ENCODE assay signal across 8 cellular contexts in the genomic region with DNA sequence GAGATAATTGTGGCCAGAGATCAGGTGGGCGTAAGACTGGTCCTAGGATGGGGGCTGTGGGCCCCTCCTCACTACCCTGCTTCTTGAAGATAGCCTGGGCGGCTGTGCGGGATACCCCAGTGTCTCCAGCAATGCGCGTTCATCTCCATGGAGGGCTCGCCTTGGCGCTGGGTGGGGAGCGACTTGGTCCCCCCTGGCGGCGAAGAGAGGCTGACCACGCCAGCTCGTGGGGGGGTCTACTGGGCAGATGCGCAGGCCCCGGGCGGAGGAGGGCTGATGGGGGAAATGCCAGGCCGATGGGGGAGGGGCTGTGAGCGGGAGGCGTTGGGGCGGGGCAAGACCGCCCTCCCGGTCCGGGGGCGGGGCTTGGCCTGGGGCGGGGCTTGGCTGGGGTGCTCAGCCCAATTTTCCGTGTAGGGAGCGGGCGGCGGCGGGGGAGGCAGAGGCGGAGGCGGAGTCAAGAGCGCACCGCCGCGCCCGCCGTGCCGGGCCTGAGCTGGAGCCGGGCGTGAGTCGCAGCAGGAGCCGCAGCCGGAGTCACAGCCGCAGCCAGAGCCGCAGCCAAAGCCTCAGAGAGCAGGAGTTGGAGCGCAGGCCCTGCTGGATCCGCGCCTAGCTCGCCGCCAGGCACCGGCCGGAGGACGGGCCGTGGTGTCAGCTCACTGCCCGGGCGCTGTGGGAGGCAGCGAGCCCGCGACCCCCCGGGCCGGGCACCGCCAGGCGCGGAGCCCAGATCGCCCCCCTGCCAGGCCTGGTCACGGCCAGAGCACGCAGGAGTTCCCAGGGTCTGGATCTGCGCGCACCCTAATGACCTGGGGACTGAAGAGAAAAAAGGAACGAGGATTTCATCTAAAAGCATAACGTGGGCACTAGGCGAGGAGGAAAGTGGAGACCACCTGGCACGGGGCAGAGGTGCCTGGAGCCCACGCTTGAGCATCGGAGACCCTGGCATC. TPM values are rescaled to one million over a fixed set of nuclear protein-coding genes. Genes with fewer than 3 reads are reported as not detected.
DNase-seq lines count a peak whose midpoint lies in the region; ATAC-seq, FAIRE-seq and TF ChIP-seq lines count a peak whose summit lies in the region.

A gene with protein sequence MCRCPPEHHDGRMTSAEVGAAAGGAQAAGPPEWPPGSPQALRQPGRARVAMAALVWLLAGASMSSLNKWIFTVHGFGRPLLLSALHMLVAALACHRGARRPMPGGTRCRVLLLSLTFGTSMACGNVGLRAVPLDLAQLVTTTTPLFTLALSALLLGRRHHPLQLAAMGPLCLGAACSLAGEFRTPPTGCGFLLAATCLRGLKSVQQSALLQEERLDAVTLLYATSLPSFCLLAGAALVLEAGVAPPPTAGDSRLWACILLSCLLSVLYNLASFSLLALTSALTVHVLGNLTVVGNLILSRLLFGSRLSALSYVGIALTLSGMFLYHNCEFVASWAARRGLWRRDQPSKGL (plus strand): TSS at position 509 of the 953 bp plus-strand sequence. CDS start 670 bp downstream, outside the sequence.

- peaks cover 9% of the 10 kb centered on the region for H3K36me3 Mint-ChIP-seq in activated T-helper 2 cell treated with anti-CD3 and anti-CD28 coated beads, Interferon-gamma antibody, Interleukin-2, Interleukin-4, amounts not matched to agents 10 μg/mL and 5 μg/mL and 100 μg/mL, durations not matched to agents 14 hours and 24 hours and 36 hours (ENCODE audit: low read depth)
- H3K36me3 Mint-ChIP-seq in nephron (ENCODE audit: low read depth) = peaks cover 4% of the 10 kb centered on the region

- peak within 1 kb of the TSS; percentile 71 for H3K9ac ChIP-seq in KMS-11

- no peak for TF ChIP-seq CTCF in KMS-11 (conservative IDR thresholded peaks at IDR 0.05; ENCODE audit: low read depth, low read length)
- peak in 2 of 3 experiments; percentile 9 to 19 for TF ChIP-seq CTCF in nephron (IDR thresholded peaks at IDR 0.05; ENCODE audit: unreplicated experiment in 3 of 3)

- H3K9me3 Mint-ChIP-seq in activated T-helper 2 cell treated with anti-CD3 and anti-CD28 coated beads, Interferon-gamma antibody, Interleukin-2, Interleukin-4, amounts not matched to agents 10 μg/mL and 5 μg/mL and 100 μg/mL, durations not matched to agents 14 hours and 24 hours and 36 hours = no peaks in the 10 kb centered on the region
- H3K9me3 Mint-ChIP-seq in nephron = peaks cover 2% of the 10 kb centered on the region

- H3K4me1 Mint-ChIP-seq in activated T-helper 2 cell treated with anti-CD3 and anti-CD28 coated beads, Interferon-gamma antibody, Interleukin-2, Interleukin-4, amounts not matched to agents 10 μg/mL and 5 μg/mL and 100 μg/mL, durations not matched to agents 14 hours and 24 hours and 36 hours (ENCODE audit: low read depth) = peaks cover 23% of the 10 kb centered on the region
- peaks cover 15% of the 10 kb centered on the region for H3K4me1 Mint-ChIP-seq in nephron

- ATAC-seq in GM21717 (IDR thresholded peaks at IDR 0.05; ENCODE audit: unreplicated experiment) = peak; percentile 53
- peak; percentile 86 for ATAC-seq in stimulated activated naive CD8-positive, alpha-beta T cell treated with anti-CD3 and anti-CD28 coated beads, Interleukin-15, Interleukin-2, amounts not matched to agents 100 U/mL and 50 U/mL, for 24 hours

- peaks cover 22% of the 10 kb centered on the region for H3K4me1 ChIP-seq in KMS-11 (ENCODE audit: low read depth, poor library complexity, severe bottlenecking)

- H3K36me3 ChIP-seq in KMS-11 (ENCODE audit: insufficient read depth) = no peaks in the 10 kb centered on the region

- H3K79me2 ChIP-seq in KMS-11 (ENCODE audit: insufficient read depth, low read depth) = no peaks in the 10 kb centered on the region

- peak; percentile 16 for DNase-seq in DMS53 treated with DMSO at 0.1 percent for 48 hours (lab: John Stamatoyannopoulos, UW; ENCODE audit: unreplicated experiment)
- DNase-seq in RCC 7860 (ENCODE audit: low spot score) = peak; percentile 77
- peak; percentile 92 for DNase-seq in activated T-helper 2 cell treated with anti-CD3 and anti-CD28 coated beads, Interferon-gamma antibody, Interleukin-2, Interleukin-4, amounts not matched to agents 10 μg/mL and 5 μg/mL and 100 μg/mL, durations not matched to agents 14 hours and 24 hours and 36 hours (ENCODE audit: low spot score)
- DNase-seq in fibroblast of peridontal ligament (ENCODE audit: extremely low read depth) = peak; percentile 81
- DNase-seq in stimulated activated naive CD8-positive, alpha-beta T cell treated with anti-CD3 and anti-CD28 coated beads, Interleukin-15, Interleukin-2, amounts not matched to agents 100 U/mL and 50 U/mL, for 24 hours = peak; percentile 99

- intact Hi-C loops in activated T-helper 2 cell treated with anti-CD3 and anti-CD28 coated beads, Interferon-gamma antibody, Interleukin-2, Interleukin-4, amounts not matched to agents 10 μg/mL and 5 μg/mL and 100 μg/mL, durations not matched to agents 14 hours and 24 hours and 36 hours (cut with micrococcal nuclease) = loop anchor here (1.0 to 10.0 kb wide), 5 partner anchors 9 to 659 kb away; partner anchors contain the start of gene PIK3IP1

- peak within 1 kb of the TSS; percentile 83 for H3K4me3 Mint-ChIP-seq in activated T-helper 2 cell treated with anti-CD3 and anti-CD28 coated beads, Interferon-gamma antibody, Interleukin-2, Interleukin-4, amounts not matched to agents 10 μg/mL and 5 μg/mL and 100 μg/mL, durations not matched to agents 14 hours and 24 hours and 36 hours (ENCODE audit: low read depth)
- H3K4me3 Mint-ChIP-seq in nephron = peak within 1 kb of the TSS; percentile 79 to 84 (median 82)

- H4K20me1 ChIP-seq in KMS-11 (ENCODE audit: insufficient read depth) = no peaks in the 10 kb centered on the region

- H3K4me3 ChIP-seq in KMS-11 (IDR thresholded peaks at IDR 0.05; ENCODE audit: insufficient read depth, low read depth, low read length) = no peak within 1 kb of the TSS

- H3K4me2 ChIP-seq in KMS-11 = peak within 1 kb of the TSS; percentile 99

- H3K27me3 Mint-ChIP-seq in activated T-helper 2 cell treated with anti-CD3 and anti-CD28 coated beads, Interferon-gamma antibody, Interleukin-2, Interleukin-4, amounts not matched to agents 10 μg/mL and 5 μg/mL and 100 μg/mL, durations not matched to agents 14 hours and 24 hours and 36 hours (ENCODE audit: low read depth) = no peaks in the 10 kb centered on the region
- no peaks in the 10 kb centered on the region for H3K27me3 Mint-ChIP-seq in nephron (ENCODE audit: low read depth)

- FAIRE-seq in RCC 7860 (lab: Jason Lieb, UNC) = no peak

- H3K27ac ChIP-seq in KMS-11 = peak within 1 kb of the TSS; percentile 25; the same call in 1 of the 2 replicates

- peak within 1 kb of the TSS; percentile 81 for H2AFZ ChIP-seq in KMS-11 (ENCODE audit: low read depth)

- no peaks in the 10 kb centered on the region for H3K27me3 ChIP-seq in KMS-11 (ENCODE audit: insufficient read depth, low read depth)

- H3K27ac Mint-ChIP-seq in activated T-helper 2 cell treated with anti-CD3 and anti-CD28 coated beads, Interferon-gamma antibody, Interleukin-2, Interleukin-4, amounts not matched to agents 10 μg/mL and 5 μg/mL and 100 μg/mL, durations not matched to agents 14 hours and 24 hours and 36 hours = peak within 1 kb of the TSS; percentile 93
- H3K27ac Mint-ChIP-seq in nephron = peak within 1 kb of the TSS in 2 of 3 experiments; percentile 38 to 60

RNA-seq across cellular contexts. Expression of the gene that starts here (rescaled TPM):
- 8.3 and 9.0 TPM in 2 replicates for total RNA-seq in activated T-helper 2 cell treated with anti-CD3 and anti-CD28 coated beads, Interferon-gamma antibody, Interleukin-2, Interleukin-4, amounts not matched to agents 10 μg/mL and 5 μg/mL and 100 μg/mL, durations not matched to agents 14 hours and 24 hours and 36 hours

Comparison
In these comparisons a context has a peak if more than half of its experiments do, and no peak if none do; other contexts are left out.
1. DNase-seq: peak in every context shown above with its lines; median percentile 99 in stimulated activated naive CD8-positive, alpha-beta T cell treated with anti-CD3 and anti-CD28 coated beads, Interleukin-15, Interleukin-2, amounts not matched to agents 100 U/mL and 50 U/mL, for 24 hours; 92 in activated T-helper 2 cell treated with anti-CD3 and anti-CD28 coated beads, Interferon-gamma antibody, Interleukin-2, Interleukin-4, amounts not matched to agents 10 μg/mL and 5 μg/mL and 100 μg/mL, durations not matched to agents 14 hours and 24 hours and 36 hours; 81 in fibroblast of peridontal ligament; 77 in RCC 7860; 16 in DMS53 treated with DMSO at 0.1 percent for 48 hours.